ENCODE assay signal across 27 cellular contexts in genomic region chr10:3793553-3793952, GRCh38.
"Had no signal": no experiment of that assay in that cellular context is flagged by ENCODE, and none has a peak within 500 bp of the region (broad histone marks: within the 10 kb centered on the region; RNA-seq: fewer than 3 reads in every experiment).

No MANE protein-coding gene starts in this region.

- H3K27ac Mint-ChIP-seq: naive thymus-derived CD8-positive, alpha-beta T cell; nephron; stimulated activated naive CD8-positive, alpha-beta T cell treated with anti-CD3 and anti-CD28 coated beads, Interleukin-15, amount 100 ng/mL, for 72 hours; type B pancreatic cell had no signal

- H3K4me1 Mint-ChIP-seq: nephron had no signal

- H3K27ac ChIP-seq: left lung, lower lobe of right lung, pancreas, prostate gland, sigmoid colon, spleen, tibial nerve, uterus had no signal

- H3K4me1 ChIP-seq: left lung, lower lobe of right lung, pancreas, prostate gland, sigmoid colon, tibial nerve, uterus had no signal

- H3K27me3 Mint-ChIP-seq: naive thymus-derived CD8-positive, alpha-beta T cell; stimulated activated memory B cell treated with anti-CD40 and anti-IgM and Interleukin-4, amounts not matched to agents 10 μg/mL and 1 μg/mL and 100 μg/mL, for 72 hours; stimulated activated naive CD8-positive, alpha-beta T cell treated with anti-CD3 and anti-CD28 coated beads, Interleukin-15, amount 100 ng/mL, for 72 hours; type B pancreatic cell had no signal

- H3K27me3 ChIP-seq: left lung, pancreas, sigmoid colon, spleen, tibial nerve, uterus had no signal

- H3K4me3 Mint-ChIP-seq: naive thymus-derived CD8-positive, alpha-beta T cell; nephron; neural crest cell; stimulated activated memory B cell treated with anti-CD40 and anti-IgM and Interleukin-4, amounts not matched to agents 10 μg/mL and 1 μg/mL and 100 μg/mL, for 72 hours; stimulated activated naive CD8-positive, alpha-beta T cell treated with anti-CD3 and anti-CD28 coated beads, Interleukin-15, amount 100 ng/mL, for 72 hours; type B pancreatic cell had no signal

- H3K36me3 ChIP-seq: left lung, lower lobe of right lung, pancreas, prostate gland, sigmoid colon, spleen, tibial nerve, uterus had no signal

- H3K9me3 ChIP-seq: pancreas, prostate gland, sigmoid colon had no signal

- ATAC-seq: left lung; lower lobe of right lung; naive thymus-derived CD8-positive, alpha-beta T cell; pancreas; right cardiac atrium; stimulated activated memory B cell treated with anti-CD40 and anti-IgM and Interleukin-4, amounts not matched to agents 10 μg/mL and 1 μg/mL and 100 μg/mL, for 72 hours; stimulated activated naive CD8-positive, alpha-beta T cell treated with anti-CD3 and anti-CD28 coated beads, Interleukin-15, amount 100 ng/mL, for 72 hours had no signal

- H3K4me3 ChIP-seq: left lung, lower lobe of right lung, pancreas, prostate gland, sigmoid colon, spleen, tibial nerve, uterus had no signal

- H3K36me3 Mint-ChIP-seq: type B pancreatic cell had no signal

- DNase-seq: hypothalamus; kidney glomerular epithelial cell; left colon; left lung; lower lobe of right lung; mammary epithelial cell; mesenchymal stem cell; naive thymus-derived CD8-positive, alpha-beta T cell; nucleus accumbens; pancreas; posterior cingulate gyrus; retina; right cardiac atrium; sigmoid colon; small intestine; spleen; stimulated activated CD4-positive, alpha-beta T cell treated with anti-CD3 and anti-CD28 coated beads, Interleukin-4, amount 100 ng/mL, for 24 hours; stimulated activated naive CD4-positive, alpha-beta T cell treated with Interleukin-2 at 50 U/mL for 16 hours; stimulated activated naive CD8-positive, alpha-beta T cell treated with anti-CD3 and anti-CD28 coated beads, Interleukin-15, amount 100 ng/mL, for 72 hours; substantia nigra; uterus had no signal
